In the genomic region with DNA sequence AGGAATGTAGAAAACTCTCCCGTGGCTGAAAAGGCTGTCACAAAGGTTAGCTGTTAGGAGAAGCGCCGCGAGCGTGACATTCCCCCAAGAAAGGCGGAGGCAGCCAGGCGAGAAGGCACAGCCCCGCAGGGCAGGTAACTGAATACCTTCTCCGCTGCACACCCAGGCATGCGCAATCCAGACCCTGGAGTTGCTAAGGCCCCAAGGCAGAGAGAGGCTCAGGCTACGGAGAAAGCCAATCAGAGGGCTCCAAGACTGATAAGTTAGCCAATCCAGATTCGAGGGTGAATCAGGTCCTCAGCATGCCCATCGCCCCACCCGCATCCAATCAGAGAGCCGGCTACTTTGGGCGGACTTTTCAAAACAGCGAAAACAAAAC, we compare ENCODE assay signal across 8 cellular contexts. TPM values are rescaled to one million over a fixed set of nuclear protein-coding genes. Genes with fewer than 3 reads are reported as not detected.
DNase-seq lines count a peak whose midpoint lies in the region; FAIRE-seq and TF ChIP-seq lines count a peak whose summit lies in the region.

No MANE protein-coding gene starts in this region.

- H2AK5ac ChIP-seq in H9 (ENCODE audit: insufficient read length, low read length) = no peak overlapping the region
- no peak overlapping the region for H2AK5ac ChIP-seq in neuronal stem cell (ENCODE audit: low read depth, low read length)

- peak overlapping the region; percentile 97 to 100 for H3K4me3 ChIP-seq in neuronal stem cell (ENCODE audit: low read length in 2 of 2)

- no peak for TF ChIP-seq CTCF in H9 (conservative IDR thresholded peaks at IDR 0.05)

- H3K27ac ChIP-seq in H9 (ENCODE audit: insufficient read length, low read depth, low read length) (peak overlapping the region; percentile 99), neuronal stem cell (replicated peaks; ENCODE audit: low read length) (peak overlapping the region; percentile 98), substantia nigra (ENCODE audit: low read depth, low read length, poor library complexity, severe bottlenecking) (peak overlapping the region; percentile 92)

- H2BK12ac ChIP-seq in H9 (ENCODE audit: insufficient read length, low read depth, low read length) (no peak overlapping the region), neuronal stem cell (ENCODE audit: low read length) (no peak overlapping the region)

- H3T11ph ChIP-seq in H9 (ENCODE audit: low read length) = no peak overlapping the region

- intact Hi-C loops in activated naive CD4-positive, alpha-beta T cell treated with anti-CD3 and anti-CD28 coated beads for 36 hours (cut with micrococcal nuclease) = loop anchor here (1.0 to 5.0 kb wide), 10 partner anchors 47 to 1644 kb away; partner anchors contain the start of genes NUP54, RCHY1, SCARB2 and THAP6

- H3K4me1 Mint-ChIP-seq in H9 = peaks cover 38 to 42% of the 10 kb centered on the region in 2 experiments
- peaks cover 21% of the 10 kb centered on the region for H3K4me1 Mint-ChIP-seq in activated naive CD4-positive, alpha-beta T cell treated with anti-CD3 and anti-CD28 coated beads for 36 hours (ENCODE audit: low read depth)

- H2AFZ ChIP-seq in H9 (ENCODE audit: low read length) = no peak overlapping the region
- peak overlapping the region; percentile 94 for H2AFZ ChIP-seq in neuronal stem cell (ENCODE audit: low read length)

- H2BK5ac ChIP-seq in H9 (ENCODE audit: insufficient read length, low read length) (peak overlapping the region; percentile 100), neuronal stem cell (ENCODE audit: low read length) (peak overlapping the region; percentile 100)

- H4K5ac ChIP-seq in H9 (ENCODE audit: insufficient read length, low read depth, low read length) = peak overlapping the region; percentile 99

- H3K18ac ChIP-seq in H9 (ENCODE audit: insufficient read length, low read depth, low read length) (no peak overlapping the region), neuronal stem cell (ENCODE audit: low read length) (no peak overlapping the region)

- no CpG with 5 or more reads among the region's 17 CpGs for WGBS in H9 (ENCODE audit: extremely low coverage, insufficient read length, low lambda C conversion rate)
- WGBS in neuronal stem cell (ENCODE audit: extremely low coverage in 2 of 2, insufficient read length in 2 of 2, insufficient replicate concordance in 1 of 2), 2 donors = no CpG with 5 or more reads among the region's 17 CpGs

- peak overlapping the region; percentile 98 for H3K4me3 Mint-ChIP-seq in H9
- H3K4me3 Mint-ChIP-seq in activated naive CD4-positive, alpha-beta T cell treated with anti-CD3 and anti-CD28 coated beads for 36 hours = peak overlapping the region; percentile 98

- H4K20me1 ChIP-seq in H9 (ENCODE audit: control insufficient read depth, insufficient read depth, insufficient read length) = no peaks in the 10 kb centered on the region

- H4K8ac ChIP-seq in H9 (replicated peaks; ENCODE audit: insufficient read length, low read depth, low read length) (peak overlapping the region; percentile 93), neuronal stem cell (ENCODE audit: low read depth, low read length) (no peak overlapping the region)

- peaks cover 3% of the 10 kb centered on the region; the same call in 1 of the 2 replicates for H3K27me3 Mint-ChIP-seq in H9 (ENCODE audit: low read depth)
- no peaks in the 10 kb centered on the region for H3K27me3 Mint-ChIP-seq in activated naive CD4-positive, alpha-beta T cell treated with anti-CD3 and anti-CD28 coated beads for 36 hours (ENCODE audit: low read depth)

- H3K14ac ChIP-seq in H9 (ENCODE audit: insufficient read depth, low read length) = peak overlapping the region; percentile 100; the same call in 1 of the 2 replicates
- H3K14ac ChIP-seq in neuronal stem cell (ENCODE audit: low read length) = no peak overlapping the region

- H3K9me3 Mint-ChIP-seq in H9 = peaks cover 0 to 2% of the 10 kb centered on the region in 2 experiments; a peak in 1 of 5 replicates
- H3K9me3 Mint-ChIP-seq in activated naive CD4-positive, alpha-beta T cell treated with anti-CD3 and anti-CD28 coated beads for 36 hours = no peaks in the 10 kb centered on the region

- H4K91ac ChIP-seq in H9 (ENCODE audit: insufficient read length, low read depth, low read length) (peak overlapping the region; percentile 89), neuronal stem cell (ENCODE audit: low read depth, low read length, poor library complexity) (no peak overlapping the region)

- peak; percentile 100 for FAIRE-seq in G401.6 (lab: Jason Lieb, UNC)
- peak; percentile 96 for FAIRE-seq in frontal cortex (lab: Jason Lieb, UNC)

- peak; percentile 75 for TF ChIP-seq POLR2A in Raji (IDR thresholded peaks at IDR 0.05; ENCODE audit: insufficient read depth, low read depth, low read length)

- DNase-seq in H9 = peak; percentile 99
- peak; percentile 99 for DNase-seq in M059J (ENCODE audit: low read depth)
- peak; percentile 97 for DNase-seq in activated naive CD4-positive, alpha-beta T cell treated with anti-CD3 and anti-CD28 coated beads for 36 hours
- peak; percentile 94 to 96 for DNase-seq in frontal cortex (ENCODE audit: low spot score in 2 of 2)
- peak; percentile 100 for DNase-seq in neuronal stem cell (ENCODE audit: low spot score)
- DNase-seq in substantia nigra (lab: John Stamatoyannopoulos, UW) = peak in 48 of 49 donors; percentile 57 to 99 (median 96)

- no peak overlapping the region for H3K23ac ChIP-seq in H9 (ENCODE audit: insufficient read length, low read depth, low read length)
- H3K23ac ChIP-seq in neuronal stem cell (ENCODE audit: low read depth, low read length, poor library complexity) = no peak overlapping the region

- H3K4me1 ChIP-seq in H9 (ENCODE audit: insufficient read depth, low read length) (peaks cover 2% of the 10 kb centered on the region; the same call in 1 of the 2 replicates), neuronal stem cell (ENCODE audit: control insufficient read depth in 2 of 2, insufficient read depth in 1 of 2, low read depth in 1 of 2, low read length in 2 of 2) (peaks cover 14 to 32% of the 10 kb centered on the region in 2 donors)

- CTCF ChIA-PET in activated naive CD4-positive, alpha-beta T cell treated with anti-CD3 and anti-CD28 coated beads for 36 hours (lab: Charles Lee) = interaction anchor here (1.3 to 5.1 kb wide), 3 partner anchors 47 to 112 kb away, joined by 6 to 25 read pairs (median 10); no protein-coding TSS in a partner anchor

- H3K79me1 ChIP-seq in H9 (ENCODE audit: insufficient read depth, low read depth, low read length, poor library complexity, severe bottlenecking) (no peaks in the 10 kb centered on the region), neuronal stem cell (ENCODE audit: low read depth, low read length) (no peaks in the 10 kb centered on the region)

- H3K23me2 ChIP-seq in H9 (ENCODE audit: insufficient read length, low read depth, low read length, poor library complexity, severe bottlenecking) = peaks cover 2% of the 10 kb centered on the region

- peak overlapping the region; percentile 72 for H3K4me2 ChIP-seq in H9 (ENCODE audit: insufficient read depth, insufficient read length, low read length)
- peak overlapping the region; percentile 19 for H3K4me2 ChIP-seq in neuronal stem cell (ENCODE audit: insufficient read depth, low read length, poor library complexity, severe bottlenecking)

- H3K56ac ChIP-seq in H9 (ENCODE audit: insufficient read length, low read depth, low read length) = peak overlapping the region; percentile 98

- H3K36me3 Mint-ChIP-seq in H9 (ENCODE audit: insufficient read depth in 1 of 3, low read depth in 3 of 3) = peaks cover 9 to 19% (median 13%) of the 10 kb centered on the region in 3 experiments; a peak in 6 of 7 replicates
- H3K36me3 Mint-ChIP-seq in activated naive CD4-positive, alpha-beta T cell treated with anti-CD3 and anti-CD28 coated beads for 36 hours (ENCODE audit: low read depth) = peaks cover 4% of the 10 kb centered on the region

- H3K27ac Mint-ChIP-seq in H9 = peak overlapping the region; percentile 100
- H3K27ac Mint-ChIP-seq in activated naive CD4-positive, alpha-beta T cell treated with anti-CD3 and anti-CD28 coated beads for 36 hours = peak overlapping the region; percentile 97

- no peak overlapping the region for H2BK20ac ChIP-seq in H9 (ENCODE audit: low read depth, low read length, poor library complexity, severe bottlenecking)

- H3K9ac ChIP-seq in H9 (ENCODE audit: extremely low read depth, insufficient read length, low read length) = peak overlapping the region; percentile 99
- H3K9ac ChIP-seq in neuronal stem cell (ENCODE audit: low read depth, low read length, poor library complexity) = no peak overlapping the region

- H3K4ac ChIP-seq in H9 (ENCODE audit: low read depth, low read length) (no peak overlapping the region), neuronal stem cell (ENCODE audit: low read length) (no peak overlapping the region)

- peaks cover 5 to 33% of the 10 kb centered on the region in 2 donors for H3K36me3 ChIP-seq in neuronal stem cell (replicated peaks in 1 of 2; ENCODE audit: control insufficient read depth in 2 of 2, insufficient read depth in 2 of 2, low read length in 2 of 2)

- H2BK120ac ChIP-seq in H9 (ENCODE audit: low read depth, low read length, poor library complexity, severe bottlenecking) (no peak overlapping the region), neuronal stem cell (ENCODE audit: low read depth, low read length) (peak overlapping the region; percentile 98)

- H3K79me2 ChIP-seq in H9 (ENCODE audit: insufficient read depth, low read length) = no peaks in the 10 kb centered on the region; the same call in 1 of the 2 replicates

- H2BK15ac ChIP-seq in H9 (ENCODE audit: low read depth, low read length) (no peak overlapping the region), neuronal stem cell (ENCODE audit: low read length) (no peak overlapping the region)

- H3K27me3 ChIP-seq in H9 (ENCODE audit: insufficient read depth, low read length) (no peaks in the 10 kb centered on the region), neuronal stem cell (ENCODE audit: control insufficient read depth in 3 of 3, insufficient read depth in 3 of 3, low read depth in 1 of 3, low read length in 3 of 3) (no peaks in the 10 kb centered on the region)

- H3K9me3 ChIP-seq in H9 (ENCODE audit: control insufficient read depth, low read depth, low read length) = no peaks in the 10 kb centered on the region
- no peaks in the 10 kb centered on the region for H3K9me3 ChIP-seq in neuronal stem cell (replicated peaks in 1 of 2; ENCODE audit: control insufficient read depth in 2 of 2, insufficient read depth in 1 of 2, low read depth in 1 of 2, low read length in 2 of 2)

RNA-seq across cellular contexts. Expression of gene CCNG2, which starts 0.5 kb away (rescaled TPM):
- 9.9 and 10.6 TPM in 2 replicates for total RNA-seq in H9 (2021)
- total RNA-seq in M059J (2014; rRNA removed; shearing (Covaris generic)) = 8.5 and 18.4 TPM in 2 replicates
- 10 to 100 TPM; 21.6 to 22.5 TPM for total RNA-seq in activated naive CD4-positive, alpha-beta T cell treated with anti-CD3 and anti-CD28 coated beads for 36 hours
- total RNA-seq in frontal cortex = 110 TPM
- polyA plus RNA-seq in neuronal stem cell (2013, experiment 1 of 2) = 66.4 TPM
- 67.3 TPM for polyA plus RNA-seq in neuronal stem cell (2013, experiment 2 of 2)

Comparison
In these comparisons a context has a peak if more than half of its experiments do, and no peak if none do; other contexts are left out.
1. Peak in every context shown above with its lines: DNase-seq, H3K4me3 ChIP-seq and H3K27ac ChIP-seq.